In the genomic region with DNA sequence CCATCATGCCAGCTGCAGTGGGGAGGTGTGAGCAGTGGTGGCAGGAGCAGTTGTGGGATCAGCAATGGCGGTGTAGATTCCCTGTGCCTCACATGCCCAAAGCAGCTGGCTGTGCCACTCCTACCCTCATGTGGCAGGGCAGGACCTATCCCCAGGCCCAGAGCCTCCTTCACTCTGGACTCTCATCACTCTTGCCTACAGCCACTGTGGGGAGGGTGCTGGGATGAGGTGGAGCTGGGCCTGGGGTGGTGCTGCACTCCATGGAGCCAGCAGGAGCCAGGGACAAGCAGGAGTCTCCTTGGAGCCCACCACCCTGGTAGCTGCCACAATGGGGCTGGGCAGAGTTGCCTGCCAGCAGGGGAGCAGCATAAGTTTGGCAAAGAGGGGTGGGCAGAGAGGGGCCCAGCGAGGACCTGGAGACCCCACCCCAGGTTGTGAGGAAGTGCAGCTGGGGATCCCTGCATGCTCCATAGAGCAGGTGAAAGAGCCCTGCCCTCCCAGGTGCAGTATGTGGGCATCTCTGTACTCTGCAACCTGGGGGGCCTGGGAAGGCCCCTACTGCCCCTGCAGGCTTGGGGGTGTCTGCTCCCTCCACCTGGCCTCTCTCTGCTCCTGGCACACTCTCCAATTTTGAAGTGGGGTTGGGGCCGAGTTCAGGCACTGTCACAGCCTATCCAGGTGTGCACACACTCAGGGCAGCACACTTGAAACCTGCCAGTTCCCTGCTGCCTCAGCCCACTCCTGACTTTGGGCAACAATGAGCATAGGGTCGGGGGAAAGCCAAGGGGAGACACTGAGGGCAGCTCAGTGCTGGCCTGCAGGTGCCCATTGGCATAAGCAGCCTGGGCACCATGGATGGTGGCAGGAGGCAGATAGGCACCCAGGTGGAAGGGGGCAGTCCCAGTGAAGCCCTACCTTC, we compare ENCODE assay signal across 14 cellular contexts.
"Had no signal": no experiment of that assay in that cellular context is flagged by ENCODE, and none has a peak within 500 bp of the region (broad histone marks: within the 10 kb centered on the region; RNA-seq: fewer than 3 reads in every experiment).

No MANE protein-coding gene starts in this region.

- H3K27me3 Mint-ChIP-seq: stimulated activated naive B cell treated with anti-CD40 and anti-IgM and Interleukin-4, amounts not matched to agents 10 μg/mL and 1 μg/mL and 100 μg/mL, for 72 hours; type B pancreatic cell had no signal

- H3K4me3 Mint-ChIP-seq: immature natural killer cell; naive thymus-derived CD8-positive, alpha-beta T cell; neural crest cell; stimulated activated naive B cell treated with anti-CD40 and anti-IgM and Interleukin-4, amounts not matched to agents 10 μg/mL and 1 μg/mL and 100 μg/mL, for 72 hours; type B pancreatic cell had no signal

- H3K9me3 Mint-ChIP-seq: type B pancreatic cell had no signal

- DNase-seq: esophagus squamous epithelium; foreskin fibroblast; immature natural killer cell; left colon; left ventricle myocardium superior; mesenchymal stem cell; naive thymus-derived CD8-positive, alpha-beta T cell; nucleus accumbens; ovary; stimulated activated CD4-positive, alpha-beta T cell treated with anti-CD3 and anti-CD28 coated beads, Interleukin-4, amount 100 ng/mL, for 1 hour; stimulated activated CD8-positive, alpha-beta memory T cell treated with anti-CD3 and anti-CD28 coated beads, Interleukin-4, amount 100 ng/mL, for 48 hours; stimulated activated naive B cell treated with anti-CD40 and anti-IgM and Interleukin-4, amounts not matched to agents 10 μg/mL and 1 μg/mL and 100 μg/mL, for 72 hours had no signal

- H3K36me3 Mint-ChIP-seq: immature natural killer cell; naive thymus-derived CD8-positive, alpha-beta T cell; stimulated activated naive B cell treated with anti-CD40 and anti-IgM and Interleukin-4, amounts not matched to agents 10 μg/mL and 1 μg/mL and 100 μg/mL, for 72 hours; type B pancreatic cell had no signal

- H3K27ac Mint-ChIP-seq: immature natural killer cell; naive thymus-derived CD8-positive, alpha-beta T cell; stimulated activated naive B cell treated with anti-CD40 and anti-IgM and Interleukin-4, amounts not matched to agents 10 μg/mL and 1 μg/mL and 100 μg/mL, for 72 hours; type B pancreatic cell had no signal

- H3K4me1 Mint-ChIP-seq: immature natural killer cell; naive thymus-derived CD8-positive, alpha-beta T cell; neural crest cell; stimulated activated naive B cell treated with anti-CD40 and anti-IgM and Interleukin-4, amounts not matched to agents 10 μg/mL and 1 μg/mL and 100 μg/mL, for 72 hours had no signal

- ATAC-seq: left colon; left ventricle myocardium superior; naive thymus-derived CD8-positive, alpha-beta T cell had no signal
